ENCODE assay signal across 23 cellular contexts in the genomic region with DNA sequence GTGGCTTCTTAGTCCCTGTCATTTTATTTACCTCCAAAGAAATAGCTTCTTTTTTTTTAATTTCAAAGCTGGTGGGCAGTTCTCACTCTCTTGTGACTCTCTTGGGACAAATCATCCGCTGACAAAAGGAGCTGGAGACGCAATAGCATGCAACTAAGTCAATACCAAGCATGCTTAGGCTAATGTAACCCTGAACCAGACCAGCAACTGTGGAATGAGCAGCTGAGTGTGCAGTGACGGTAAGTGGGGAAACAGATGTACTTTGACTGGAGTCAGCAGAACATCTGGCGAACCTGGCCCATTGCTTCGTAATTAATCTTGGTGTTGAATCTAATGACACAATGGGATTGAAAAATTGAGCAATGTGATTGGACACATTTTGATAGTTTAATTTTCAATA.
"Had no signal": no experiment of that assay in that cellular context is flagged by ENCODE, and none has a peak within 500 bp of the region (broad histone marks: within the 10 kb centered on the region; RNA-seq: fewer than 3 reads in every experiment).

No MANE protein-coding gene starts in this region.

- FAIRE-seq: endothelial cell of umbilical vein, TTC549 had no signal

- H3K4me1 ChIP-seq: gastrocnemius medialis had no signal

- H3K4me3 Mint-ChIP-seq: activated CD4-positive, alpha-beta T cell treated with anti-CD3 and anti-CD28 coated beads, Interleukin-2, amount 10 ng/mL, durations not matched to agents 24 days and 14 days; activated naive CD8-positive, alpha-beta T cell treated with anti-CD3 and anti-CD28 coated beads for 36 hours; central memory CD8-positive, alpha-beta T cell; naive thymus-derived CD8-positive, alpha-beta T cell had no signal

- H3K4me3 ChIP-seq: coronary artery, gastrocnemius medialis, mucosa of descending colon, skin epidermis, transverse colon had no signal

- H3K36me3 Mint-ChIP-seq: activated naive CD8-positive, alpha-beta T cell treated with anti-CD3 and anti-CD28 coated beads for 36 hours; naive thymus-derived CD8-positive, alpha-beta T cell had no signal

- H3K36me3 ChIP-seq: brain microvascular endothelial cell, gastrocnemius medialis, neutrophil, transverse colon had no signal

- H3K27me3 Mint-ChIP-seq: activated CD4-positive, alpha-beta T cell treated with anti-CD3 and anti-CD28 coated beads, Interleukin-2, amount 10 ng/mL, durations not matched to agents 24 days and 14 days; central memory CD8-positive, alpha-beta T cell had no signal

- H3K9me3 ChIP-seq: gastrocnemius medialis, mucosa of descending colon, neutrophil, transverse colon had no signal

- H3K27me3 ChIP-seq: brain microvascular endothelial cell, gastrocnemius medialis, transverse colon had no signal

- H3K9me3 Mint-ChIP-seq: activated CD4-positive, alpha-beta T cell treated with anti-CD3 and anti-CD28 coated beads, Interleukin-2, amount 10 ng/mL, durations not matched to agents 24 days and 14 days; activated naive CD8-positive, alpha-beta T cell treated with anti-CD3 and anti-CD28 coated beads for 36 hours; central memory CD8-positive, alpha-beta T cell had no signal

- DNase-seq: activated CD4-positive, alpha-beta T cell treated with anti-CD3 and anti-CD28 coated beads, Interleukin-2, amount 10 ng/mL, durations not matched to agents 24 days and 14 days; activated CD4-positive, CD25-positive, alpha-beta regulatory T cell; activated CD8-positive, alpha-beta memory T cell treated with anti-CD3 and anti-CD28 coated beads, Interleukin-2, amount 50 U/mL, for 48 hours; activated gamma-delta T cell treated with Interleukin-2 at 50 U/mL for 16 hours; activated naive CD8-positive, alpha-beta T cell treated with anti-CD3 and anti-CD28 coated beads for 36 hours; anterior cingulate cortex; brain microvascular endothelial cell; effector CD4-positive, alpha-beta T cell; gastrocnemius medialis; mucosa of descending colon; naive thymus-derived CD8-positive, alpha-beta T cell; posterior cingulate gyrus; stimulated activated CD4-positive, alpha-beta T cell treated with anti-CD3 and anti-CD28 coated beads, Interleukin-4, amount 100 ng/mL, for 24 hours; stimulated activated naive CD4-positive, alpha-beta T cell treated with Interleukin-2 at 50 U/mL for 16 hours; substantia nigra; SW 1271; transverse colon had no signal

- H3K27ac ChIP-seq: brain microvascular endothelial cell, coronary artery, gastrocnemius medialis, neutrophil, skin epidermis, transverse colon had no signal

- H3K27ac Mint-ChIP-seq: activated CD4-positive, alpha-beta T cell treated with anti-CD3 and anti-CD28 coated beads, Interleukin-2, amount 10 ng/mL, durations not matched to agents 24 days and 14 days; activated naive CD8-positive, alpha-beta T cell treated with anti-CD3 and anti-CD28 coated beads for 36 hours; naive thymus-derived CD8-positive, alpha-beta T cell had no signal

- H3K4me1 Mint-ChIP-seq: activated CD4-positive, alpha-beta T cell treated with anti-CD3 and anti-CD28 coated beads, Interleukin-2, amount 10 ng/mL, durations not matched to agents 24 days and 14 days; activated naive CD8-positive, alpha-beta T cell treated with anti-CD3 and anti-CD28 coated beads for 36 hours; naive thymus-derived CD8-positive, alpha-beta T cell had no signal
